Comparison of ENCODE assay signal across 22 cellular contexts in genomic region chr10:97584798-97585438, GRCh38. TPM values are rescaled to one million over a fixed set of nuclear protein-coding genes. Genes with fewer than 3 reads are reported as not detected.
DNase-seq lines count a peak whose midpoint lies in the region; ATAC-seq, FAIRE-seq and TF ChIP-seq lines count a peak whose summit lies in the region.
"Had no signal": no experiment of that assay in that cellular context is flagged by ENCODE, and none has a peak within 500 bp of the region (broad histone marks: within the 10 kb centered on the region; RNA-seq: fewer than 3 reads in every experiment).

No MANE protein-coding gene starts in this region.

- H3K36me3 Mint-ChIP-seq in activated T-cell treated with anti-CD3 and anti-CD28 coated beads, Interleukin-2, amount 50 U/mL, for 72 hours (ENCODE audit: insufficient read depth in 2 of 2) = no peaks in the 10 kb centered on the region

- CTCF ChIA-PET in RWPE1 (lab: Yijun Ruan, JAX) = interaction anchor here (0.6 to 0.7 kb wide), 2 partner anchors 12 to 1524 kb away, joined by 3 read pairs; no protein-coding TSS in a partner anchor

- peak; percentile 3 for DNase-seq in COLO668 (lab: John Stamatoyannopoulos, UW; ENCODE audit: unreplicated experiment)
- DNase-seq in RWPE1 (ENCODE audit: low spot score) = no peak
- peak; percentile 58 for DNase-seq in cardiac septum (ENCODE audit: low spot score)
- DNase-seq in pancreas = peak in 1 of 6 donors; percentile 29
- DNase-seq in SKM-1 (lab: John Stamatoyannopoulos, UW; ENCODE audit: unreplicated experiment) = no peak
- DNase-seq in activated T-cell treated with anti-CD3 and anti-CD28 coated beads, Interleukin-2, amount 50 U/mL, for 72 hours = no peak
- no peak for DNase-seq in HuH-7.5 (ENCODE audit: low spot score)
- DNase-seq: activated CD4-positive, alpha-beta T cell treated with anti-CD3 and anti-CD28 coated beads, Interleukin-2, amount 50 U/mL, for 1 hour; activated T-cell treated with anti-CD3 and anti-CD28 coated beads, Interleukin-2, amount 50 U/mL, for 1 hour; erythroblast; glutamatergic neuron; MV-4-11; NCI-H2107; NK-92 treated with Interleukin-12 subunit alpha and Interleukin-12 subunit beta, amount 100 ng/mL, for 24 hours; SIG-M5; sigmoid colon; stimulated activated CD4-positive, alpha-beta T cell treated with anti-CD3 and anti-CD28 coated beads, Interleukin-4, amount 100 ng/mL, for 4 hours had no signal

- no peaks in the 10 kb centered on the region for H3K9me3 Mint-ChIP-seq in activated T-cell treated with anti-CD3 and anti-CD28 coated beads, Interleukin-2, amount 50 U/mL, for 72 hours

- FAIRE-seq in pancreas (lab: Jason Lieb, UNC) = no peak
- FAIRE-seq: D721Med had no signal

- peak overlapping the region; percentile 75 for H3K27ac ChIP-seq in RWPE1
- peak overlapping the region; percentile 74 to 83 (median 80) for H3K27ac ChIP-seq in pancreas
- H3K27ac ChIP-seq: colonic mucosa had no signal

- WGBS in pancreas, 2 donors = 45 to 52% methylated on average over 5 of the region's 5 CpGs

- TF ChIP-seq CTCF in RWPE1 (conservative IDR thresholded peaks at IDR 0.05; ENCODE audit: low read depth) (no peak), pancreas (IDR thresholded peaks at IDR 0.05) (no peak)

- ATAC-seq in pancreas (peak in 3 of 4 donors; percentile 29 to 43 (median 32)), HG03354 (IDR thresholded peaks at IDR 0.05; ENCODE audit: poor library complexity, severe bottlenecking, unreplicated experiment) (no peak)
- ATAC-seq in activated T-cell treated with anti-CD3 and anti-CD28 coated beads, Interleukin-2, amount 50 U/mL, for 72 hours (replicated peaks in 1 of 2) = no peak

- no peaks in the 10 kb centered on the region for H3K27me3 Mint-ChIP-seq in activated T-cell treated with anti-CD3 and anti-CD28 coated beads, Interleukin-2, amount 50 U/mL, for 72 hours (ENCODE audit: low read depth)

- intact Hi-C loops in cardiac septum (cut with DNase I) (no loop called here), pancreas (cut with DNase I) (no loop called here)

- H3K4me3 ChIP-seq in pancreas = peak overlapping the region in 2 of 4 donors; percentile 5 to 17
- H3K4me3 ChIP-seq: colonic mucosa, sigmoid colon had no signal

- H3K4me1 Mint-ChIP-seq in activated T-cell treated with anti-CD3 and anti-CD28 coated beads, Interleukin-2, amount 50 U/mL, for 72 hours (ENCODE audit: low read depth) = no peaks in the 10 kb centered on the region

- H3K9me3 ChIP-seq in pancreas = no peaks in the 10 kb centered on the region
- H3K9me3 ChIP-seq: colonic mucosa, sigmoid colon had no signal

- H3K27me3 ChIP-seq in pancreas = no peaks in the 10 kb centered on the region
- H3K27me3 ChIP-seq: colonic mucosa, sigmoid colon had no signal

- H3K4me3 Mint-ChIP-seq in activated T-cell treated with anti-CD3 and anti-CD28 coated beads, Interleukin-2, amount 50 U/mL, for 72 hours = no peak overlapping the region

- H3K27ac Mint-ChIP-seq in activated T-cell treated with anti-CD3 and anti-CD28 coated beads, Interleukin-2, amount 50 U/mL, for 72 hours = no peak overlapping the region

- no peaks in the 10 kb centered on the region for H3K4me1 ChIP-seq in pancreas
- H3K4me1 ChIP-seq: colonic mucosa, sigmoid colon had no signal

- POLR2A ChIA-PET in RWPE1 (lab: Yijun Ruan, JAX; ENCODE audit: low non-redundant PET) = no interaction called here

- H3K36me3 ChIP-seq in pancreas = no peaks in the 10 kb centered on the region
- H3K36me3 ChIP-seq: colonic mucosa, sigmoid colon had no signal

RNA-seq across cellular contexts. Expression of gene HOGA1, which starts 0.7 kb away (rescaled TPM):
- total RNA-seq in cardiac septum = 20.4 TPM
- 10 to 100 TPM in 2 of 6 donors, 1 to 10 TPM in 4; 7.2 to 14.9 (median 8.7) TPM for total RNA-seq in pancreas
- 10 to 100 TPM; 15.9 to 20.5 TPM for polyA plus RNA-seq in pancreas
- total RNA-seq in activated T-cell treated with anti-CD3 and anti-CD28 coated beads, Interleukin-2, amount 50 U/mL, for 72 hours = not detected

RNA-seq across cellular contexts. Expression of gene C10orf62, which starts 4.6 kb away (rescaled TPM):
- total RNA-seq in cardiac septum (0.51 TPM), pancreas (1 to 10 TPM in 2 of 6 donors, under 1 TPM in 4; 0.34 to 1.9 (median 0.61) TPM)
- polyA plus RNA-seq in pancreas = under 1 TPM; 0.12 to 0.95 TPM
- not detected for total RNA-seq in activated T-cell treated with anti-CD3 and anti-CD28 coated beads, Interleukin-2, amount 50 U/mL, for 72 hours
- total RNA-seq: colonic mucosa, HT-29, sigmoid colon, urinary bladder had no signal
- polyA plus RNA-seq: sigmoid colon, urinary bladder had no signal

RNA-seq across cellular contexts. Expression of gene ANKRD2, which starts 12.3 kb away (rescaled TPM):
- total RNA-seq in cardiac septum (138 TPM), pancreas (under 1 TPM; 0.12 to 0.56 (median 0.29) TPM)
- 1 to 10 TPM in 1 of 2 donors, under 1 TPM in 1; 0.61 to 1.6 TPM for polyA plus RNA-seq in pancreas
- not detected for total RNA-seq in activated T-cell treated with anti-CD3 and anti-CD28 coated beads, Interleukin-2, amount 50 U/mL, for 72 hours
- total RNA-seq: HT-29 had no signal

RNA-seq across cellular contexts. Expression of gene MORN4, which starts 48.4 kb away (rescaled TPM):
- 17.7 TPM for total RNA-seq in cardiac septum
- total RNA-seq in pancreas = 1 to 10 TPM; 3.3 to 6.4 (median 4.5) TPM
- 1 to 10 TPM; 4.8 to 8.9 TPM for polyA plus RNA-seq in pancreas
- total RNA-seq in activated T-cell treated with anti-CD3 and anti-CD28 coated beads, Interleukin-2, amount 50 U/mL, for 72 hours = 1 to 10 TPM; 4.4 to 7.6 TPM

RNA-seq across cellular contexts. Expression of gene PI4K2A, which starts 55.6 kb away (rescaled TPM):
- 18.0 TPM for total RNA-seq in cardiac septum
- 1 to 10 TPM; 2.2 to 8.9 (median 3.4) TPM for total RNA-seq in pancreas
- 1 to 10 TPM; 3.4 to 5.4 TPM for polyA plus RNA-seq in pancreas
- 10 to 100 TPM; 15.4 to 16.6 TPM for total RNA-seq in activated T-cell treated with anti-CD3 and anti-CD28 coated beads, Interleukin-2, amount 50 U/mL, for 72 hours

Comparison
In these comparisons a context has a peak if more than half of its experiments do, and no peak if none do; other contexts are left out.
1. DNase-seq: peak in COLO668 (single experiment) and cardiac septum (single experiment); none in RWPE1 (single experiment), SKM-1 (single experiment), activated T-cell treated with anti-CD3 and anti-CD28 coated beads, Interleukin-2, amount 50 U/mL, for 72 hours (0 of 2) and HuH-7.5 (single experiment).
2. ATAC-seq: peak in pancreas (3 of 4); none in activated T-cell treated with anti-CD3 and anti-CD28 coated beads, Interleukin-2, amount 50 U/mL, for 72 hours (0 of 2) and HG03354 (single experiment).
3. RNA of gene HOGA1, which starts 0.7 kb away (total RNA-seq): 20.4 TPM in cardiac septum (single experiment) and 7.2 to 14.9 TPM in pancreas; not detected in activated T-cell treated with anti-CD3 and anti-CD28 coated beads, Interleukin-2, amount 50 U/mL, for 72 hours; every median in the first group is over 4 times any median in the second.
4. RNA of gene ANKRD2, which starts 12.3 kb away (total RNA-seq): 138 TPM in cardiac septum (single experiment); 0.12 to 0.56 TPM in pancreas and not detected in activated T-cell treated with anti-CD3 and anti-CD28 coated beads, Interleukin-2, amount 50 U/mL, for 72 hours; every median in the first group is over 10 times any median in the second.